Comparison of ENCODE assay signal across 18 cellular contexts in genomic region chr20:23644159-23644558, GRCh38. TPM values are rescaled to one million over a fixed set of nuclear protein-coding genes. Genes with fewer than 3 reads are reported as not detected.
DNase-seq lines count a peak whose midpoint lies in the region; ATAC-seq, FAIRE-seq and TF ChIP-seq lines count a peak whose summit lies in the region.
"Had no signal": no experiment of that assay in that cellular context is flagged by ENCODE, and none has a peak within 500 bp of the region (broad histone marks: within the 10 kb centered on the region; RNA-seq: fewer than 3 reads in every experiment).

No MANE protein-coding gene starts in this region.

- 100% methylated on average over 7 of the region's 7 CpGs for WGBS in GM12878 (ENCODE audit: insufficient coverage, insufficient replicate concordance, low lambda C conversion rate, missing lambda C conversion rate)

- intact Hi-C loops in GM12878 (cut with micrococcal nuclease; ENCODE audit: unreplicated experiment): no loop called here
- intact Hi-C loops in endothelial cell of umbilical vein (cut with micrococcal nuclease): no loop called here

- H3K4me2 ChIP-seq in BLaER1: peak overlapping the region; percentile 71
- H3K4me2 ChIP-seq in GM12878 (ENCODE audit: control insufficient read depth, insufficient read depth): 0 out of 2 replicates have a peak overlapping the region, but pooled peaks have one; percentile 5
- no peak overlapping the region for H3K4me2 ChIP-seq in endothelial cell of umbilical vein (ENCODE audit: insufficient read depth, low read length)

- H3K79me2 ChIP-seq in GM12878 (ENCODE audit: control insufficient read depth, insufficient read depth, low read length) (no peaks in the 10 kb centered on the region), endothelial cell of umbilical vein (ENCODE audit: control insufficient read depth, insufficient read depth, low read length) (no peaks in the 10 kb centered on the region)

- peaks cover 66% of the 10 kb centered on the region for H3K4me1 ChIP-seq in BLaER1
- H3K4me1 ChIP-seq in GM12878 (ENCODE audit: control insufficient read depth, insufficient read depth, low read length): peaks cover 44% of the 10 kb centered on the region
- H3K4me1 ChIP-seq in endothelial cell of umbilical vein (ENCODE audit: control insufficient read depth, extremely low read depth, insufficient read depth, low read length): peaks cover 16% of the 10 kb centered on the region

- H3K36me3 ChIP-seq in BLaER1 (no peaks in the 10 kb centered on the region), GM12878 (ENCODE audit: control insufficient read depth in 2 of 2, insufficient read depth in 2 of 2, low read length in 1 of 2) (no peaks in the 10 kb centered on the region), endothelial cell of umbilical vein (ENCODE audit: control insufficient read depth in 2 of 2, extremely low read depth in 1 of 2, insufficient read depth in 2 of 2, low read length in 2 of 2) (no peaks in the 10 kb centered on the region)

- no peak for TF ChIP-seq CTCF in GM12878 (IDR thresholded peaks at IDR 0.05 in 2 of 3, conservative IDR thresholded peaks at IDR 0.05 in 1 of 3; ENCODE audit: control insufficient read depth in 2 of 3, extremely low read depth in 1 of 3, insufficient read depth in 1 of 3, low read depth in 3 of 3, low read length in 3 of 3)
- no peak for TF ChIP-seq CTCF in endothelial cell of umbilical vein (IDR thresholded peaks at IDR 0.05; ENCODE audit: extremely low read depth in 1 of 2, insufficient read depth in 1 of 2, low read depth in 1 of 2, low read length in 2 of 2)

- H2AFZ ChIP-seq in GM12878 (ENCODE audit: control insufficient read depth, low read depth, low read length) (no peak overlapping the region), endothelial cell of umbilical vein (ENCODE audit: low read depth, low read length) (no peak overlapping the region)

- no peak overlapping the region for H3K27ac ChIP-seq in BLaER1
- no peak overlapping the region for H3K27ac ChIP-seq in GM12878 (ENCODE audit: control insufficient read depth, insufficient read depth)
- no peak overlapping the region for H3K27ac ChIP-seq in endothelial cell of umbilical vein (ENCODE audit: insufficient read depth, low read depth, low read length)

- DNase-seq in GM12891 (ENCODE audit: insufficient read length, low spot score) (no peak), GM12878 (ENCODE audit: low read depth, low spot score) (no peak), endothelial cell of umbilical vein (ENCODE audit: low read depth, low spot score) (no peak), iPS-NIHi7 (ENCODE audit: extremely low spot score) (no peak), NCI-H1930 (lab: John Stamatoyannopoulos, UW) (no peak), NOMO-1 treated with dmso at 0.1 percent for 144 hours (lab: John Stamatoyannopoulos, UW; ENCODE audit: unreplicated experiment) (no peak)
- DNase-seq: Calu3; CD4-positive, alpha-beta T cell; DMS 273 treated with DMSO at 0.1 percent for 48 hours; IMR-90; KG1 had no signal

- no peaks in the 10 kb centered on the region for H3K9me3 ChIP-seq in BLaER1
- no peaks in the 10 kb centered on the region; the same call in 1 of the 3 replicates for H3K9me3 ChIP-seq in GM12878 (replicated peaks; ENCODE audit: control insufficient read depth, insufficient read depth, low read length)
- no peaks in the 10 kb centered on the region for H3K9me3 ChIP-seq in endothelial cell of umbilical vein (replicated peaks; ENCODE audit: control insufficient read depth, insufficient read depth, low read length)

- ATAC-seq in GM12878: peak; percentile 32
- ATAC-seq: HCT116 had no signal

- no peaks in the 10 kb centered on the region for H3K9me1 ChIP-seq in endothelial cell of umbilical vein (replicated peaks; ENCODE audit: control insufficient read depth, extremely low read depth, insufficient read depth, low read length)

- H3K9ac ChIP-seq in BLaER1 (no peak overlapping the region), GM12878 (ENCODE audit: control insufficient read depth, insufficient read depth, low read length) (no peak overlapping the region), endothelial cell of umbilical vein (replicated peaks; ENCODE audit: extremely low read depth, insufficient read depth, low read length) (no peak overlapping the region)

- BruUV-seq in GM12878 (replicated peaks; lab: Mats Ljungman, UMichigan) (no TSS peak), endothelial cell of umbilical vein (replicated peaks; lab: Mats Ljungman, UMichigan) (no TSS peak)

- in situ Hi-C loops in GM12878 (cut with MboI): no loop called here

- CTCF ChIA-PET in GM12878 (lab: Yijun Ruan, JAX): no interaction called here
- CTCF ChIA-PET in endothelial cell of umbilical vein (lab: Charles Lee): no interaction called here

- H4K20me1 ChIP-seq in BLaER1: no peaks in the 10 kb centered on the region
- H4K20me1 ChIP-seq in GM12878 (ENCODE audit: control insufficient read depth, insufficient read depth): no peaks in the 10 kb centered on the region
- H4K20me1 ChIP-seq in endothelial cell of umbilical vein (replicated peaks; ENCODE audit: control insufficient read depth, extremely low read depth, insufficient read depth, low read length): no peaks in the 10 kb centered on the region

- TF ChIP-seq EP300 in GM12878 (IDR thresholded peaks at IDR 0.05; ENCODE audit: borderline replicate concordance in 1 of 2, control insufficient read depth in 1 of 2, low read depth in 2 of 2, low read length in 2 of 2): no peak

- H3K4me3 ChIP-seq in BLaER1 (no peak overlapping the region), GM12878 (no peak overlapping the region), endothelial cell of umbilical vein (replicated peaks in 1 of 3; ENCODE audit: insufficient read depth in 1 of 3, low read depth in 1 of 3, low read length in 3 of 3) (no peak overlapping the region)

- POLR2A ChIA-PET in GM12878 (lab: Charles Lee) (no interaction called here), endothelial cell of umbilical vein (lab: Charles Lee) (no interaction called here)

- TF ChIP-seq RAD21 in GM12878 (IDR thresholded peaks at IDR 0.05; ENCODE audit: insufficient read depth, low read depth, low read length): no peak

- RAD21 ChIA-PET in GM12878 (lab: Charles Lee; ENCODE audit: unreplicated experiment): no interaction called here

- dilution Hi-C loops in endothelial cell of umbilical vein (cut with MboI; ENCODE audit: extremely low pct_ligation_motif_present, low sequenced_read_pairs): no loop called here

- no peaks in the 10 kb centered on the region for H3K27me3 ChIP-seq in BLaER1
- no peaks in the 10 kb centered on the region for H3K27me3 ChIP-seq in GM12878 (replicated peaks in 1 of 2; ENCODE audit: control insufficient read depth in 2 of 2, insufficient read depth in 2 of 2, low read length in 1 of 2)
- no peaks in the 10 kb centered on the region for H3K27me3 ChIP-seq in endothelial cell of umbilical vein (ENCODE audit: control insufficient read depth in 2 of 2, insufficient read depth in 2 of 2, low read length in 2 of 2)

- FAIRE-seq in GM12891 (lab: Jason Lieb, UNC) (peak; percentile 89), GM12878 (lab: Jason Lieb, UNC) (no peak), endothelial cell of umbilical vein (lab: Jason Lieb, UNC) (peak; percentile 15)
- FAIRE-seq: A204.1 had no signal

- SMC1A ChIA-PET in GM12878 (lab: Charles Lee; ENCODE audit: uncharacterized antibody, unreplicated experiment): interaction anchor here (1.0 kb wide), 1 partner anchor 203 kb away, joined by 3 read pairs; no protein-coding TSS in a partner anchor

- TF ChIP-seq POLR2A in GM12891 (IDR thresholded peaks at IDR 0.05; ENCODE audit: low read depth, low read length): no peak
- no peak for TF ChIP-seq POLR2A in GM12878 (IDR thresholded peaks at IDR 0.05; ENCODE audit: low read depth, low read length)
- no peak for TF ChIP-seq POLR2A in endothelial cell of umbilical vein (IDR thresholded peaks at IDR 0.05; ENCODE audit: low read depth, low read length)

RNA-seq across cellular contexts. Expression of gene CST3, which starts 6.4 kb away (rescaled TPM):
- polyA plus RNA-seq in GM12891 (2012; ENCODE audit: low read depth, missing spikeins): 27.7 TPM
- total RNA-seq in GM12878 (2013; cell fraction: nucleolus; rRNA removed): 8.0 and 8.9 TPM in 2 replicates
- 54.0 and 74.3 TPM in 2 replicates for total RNA-seq in GM12878 (2014; rRNA removed)
- 35.1 and 35.5 TPM in 2 replicates for total RNA-seq in GM12878 (2014; rRNA removed; fragmentation: Illumina TruSeq; extraction: Trizol)
- total RNA-seq in GM12878 (2021): 114 and 115 TPM in 2 replicates
- polyA plus RNA-seq in GM12878 (2011; ENCODE audit: low read depth): 12.4 TPM
- polyA plus RNA-seq in GM12878 (2011; rRNA removed): 8.5 and 20.4 TPM in 2 replicates
- 37.8 and 46.4 TPM in 2 replicates for polyA plus RNA-seq in GM12878 (2011; cell fraction: cytosol; rRNA removed)
- 14.0 and 16.1 TPM in 2 replicates for polyA plus RNA-seq in GM12878 (2011; cell fraction: nucleus; rRNA removed)
- polyA plus RNA-seq in GM12878 (2012): 22.5 and 28.0 TPM in 2 replicates
- polyA plus RNA-seq in GM12878 (2014; fragmentation: Illumina TruSeq; extraction: Trizol): 18.6 and 41.3 TPM in 2 replicates
- polyA plus RNA-seq in GM12878 (2014; fragmentation: Nextera tagmentation; extraction: Ambion mirVana): 10 to 100 TPM; 11.8 to 22.2 TPM
- polyA plus RNA-seq in GM12878 (2014; rRNA removed): 112 and 116 TPM in 2 replicates
- 100 to 1,000 TPM; 122 to 127 TPM for polyA plus RNA-seq in GM12878 (2016; fragmentation: Nextera tagmentation; extraction: Ambion mirVana)
- 11.7 and 21.1 TPM in 2 replicates for polyA minus RNA-seq in GM12878 (2011; rRNA and poly(A)+ RNA removed)
- 18.3 TPM in 2 replicates for polyA minus RNA-seq in GM12878 (2011; cell fraction: cytosol; rRNA and poly(A)+ RNA removed)
- polyA minus RNA-seq in GM12878 (2011; cell fraction: nucleus; rRNA and poly(A)+ RNA removed): 3.8 and 4.5 TPM in 2 replicates
- total RNA-seq in endothelial cell of umbilical vein: 251 and 260 TPM in 2 replicates
- polyA plus RNA-seq in endothelial cell of umbilical vein: 479 and 691 TPM in 2 replicates
- 303 and 351 TPM in 2 replicates for polyA plus RNA-seq in endothelial cell of umbilical vein (2011; cell fraction: cytosol; rRNA removed)
- 62.3 and 71.1 TPM in 2 replicates for polyA plus RNA-seq in endothelial cell of umbilical vein (2011; cell fraction: nucleus; rRNA removed)
- 369 and 422 TPM in 2 replicates for polyA plus RNA-seq in endothelial cell of umbilical vein (2012)
- 163 and 182 TPM in 2 replicates for polyA minus RNA-seq in endothelial cell of umbilical vein
- polyA minus RNA-seq in endothelial cell of umbilical vein (2011; cell fraction: cytosol; rRNA and poly(A)+ RNA removed): 58.4 TPM
- 21.5 and 29.1 TPM in 2 replicates for polyA minus RNA-seq in endothelial cell of umbilical vein (2011; cell fraction: nucleus; rRNA and poly(A)+ RNA removed)

RNA-seq across cellular contexts. Expression of gene CST9, which starts 38.4 kb away (rescaled TPM):
- not detected for polyA plus RNA-seq in GM12891 (2012; ENCODE audit: low read depth, missing spikeins)
- not detected in 2 replicates for total RNA-seq in GM12878 (2013; cell fraction: nucleolus; rRNA removed)
- total RNA-seq in GM12878 (2014; rRNA removed): not detected in 2 replicates
- not detected in 2 replicates for total RNA-seq in GM12878 (2014; rRNA removed; fragmentation: Illumina TruSeq; extraction: Trizol)
- not detected in 2 replicates for total RNA-seq in GM12878 (2021)
- not detected for polyA plus RNA-seq in GM12878 (2011; ENCODE audit: low read depth)
- not detected in 2 replicates for polyA plus RNA-seq in GM12878 (2011; rRNA removed)
- not detected in 2 replicates for polyA plus RNA-seq in GM12878 (2011; cell fraction: cytosol; rRNA removed)
- not detected in 2 replicates for polyA plus RNA-seq in GM12878 (2011; cell fraction: nucleus; rRNA removed)
- not detected in 2 replicates for polyA plus RNA-seq in GM12878 (2012)
- not detected in 2 replicates for polyA plus RNA-seq in GM12878 (2014; fragmentation: Illumina TruSeq; extraction: Trizol)
- polyA plus RNA-seq in GM12878 (2014; fragmentation: Nextera tagmentation; extraction: Ambion mirVana): not detected
- not detected in 2 replicates for polyA plus RNA-seq in GM12878 (2014; rRNA removed)
- not detected for polyA plus RNA-seq in GM12878 (2016; fragmentation: Nextera tagmentation; extraction: Ambion mirVana)
- not detected in 2 replicates for polyA minus RNA-seq in GM12878 (2011; rRNA and poly(A)+ RNA removed)
- not detected in 2 replicates for polyA minus RNA-seq in GM12878 (2011; cell fraction: cytosol; rRNA and poly(A)+ RNA removed)
- not detected in 2 replicates for polyA minus RNA-seq in GM12878 (2011; cell fraction: nucleus; rRNA and poly(A)+ RNA removed)
- not detected in 2 replicates for total RNA-seq in endothelial cell of umbilical vein
- not detected in 2 replicates for polyA plus RNA-seq in endothelial cell of umbilical vein
- not detected in 2 replicates for polyA plus RNA-seq in endothelial cell of umbilical vein (2011; cell fraction: cytosol; rRNA removed)
- not detected in 2 replicates for polyA plus RNA-seq in endothelial cell of umbilical vein (2011; cell fraction: nucleus; rRNA removed)
- not detected in 2 replicates for polyA plus RNA-seq in endothelial cell of umbilical vein (2012)
- polyA minus RNA-seq in endothelial cell of umbilical vein: not detected in 2 replicates
- polyA minus RNA-seq in endothelial cell of umbilical vein (2011; cell fraction: cytosol; rRNA and poly(A)+ RNA removed): not detected
- polyA minus RNA-seq in endothelial cell of umbilical vein (2011; cell fraction: nucleus; rRNA and poly(A)+ RNA removed): not detected in 2 replicates
- total RNA-seq: Calu3; CD4-positive, alpha-beta T cell; Daoy; H4; IMR-90 had no signal
- polyA plus RNA-seq: AG04450, BJ, IMR-90 had no signal

RNA-seq across cellular contexts. Expression of gene CST4, which starts 44.7 kb away (rescaled TPM):
- not detected for polyA plus RNA-seq in GM12891 (2012; ENCODE audit: low read depth, missing spikeins)
- total RNA-seq in GM12878 (2013; cell fraction: nucleolus; rRNA removed): not detected in 2 replicates
- total RNA-seq in GM12878 (2014; rRNA removed) (not detected in 2 replicates), GM12878 (2014; rRNA removed; fragmentation: Illumina TruSeq; extraction: Trizol) (not detected in 2 replicates), GM12878 (2021) (not detected in 2 replicates), endothelial cell of umbilical vein (not detected in 2 replicates)
- polyA plus RNA-seq in GM12878 (2011; ENCODE audit: low read depth): not detected
- polyA plus RNA-seq in GM12878 (2011; rRNA removed) (not detected in 2 replicates), GM12878 (2014; fragmentation: Illumina TruSeq; extraction: Trizol) (not detected in 2 replicates), GM12878 (2014; fragmentation: Nextera tagmentation; extraction: Ambion mirVana) (not detected), GM12878 (2014; rRNA removed) (not detected in 2 replicates), GM12878 (2016; fragmentation: Nextera tagmentation; extraction: Ambion mirVana) (not detected), endothelial cell of umbilical vein (not detected in 2 replicates)
- polyA plus RNA-seq in GM12878 (2011; cell fraction: cytosol; rRNA removed): not detected in 2 replicates
- polyA plus RNA-seq in GM12878 (2011; cell fraction: nucleus; rRNA removed): not detected in 2 replicates
- polyA plus RNA-seq in GM12878 (2012): not detected in 2 replicates
- not detected in 2 replicates for polyA minus RNA-seq in GM12878 (2011; rRNA and poly(A)+ RNA removed)
- polyA minus RNA-seq in GM12878 (2011; cell fraction: cytosol; rRNA and poly(A)+ RNA removed): not detected in 2 replicates
- polyA minus RNA-seq in GM12878 (2011; cell fraction: nucleus; rRNA and poly(A)+ RNA removed): not detected in 2 replicates
- polyA plus RNA-seq in endothelial cell of umbilical vein (2011; cell fraction: cytosol; rRNA removed): not detected in 2 replicates
- polyA plus RNA-seq in endothelial cell of umbilical vein (2011; cell fraction: nucleus; rRNA removed): not detected in 2 replicates
- 0.43 and 0.61 TPM in 2 replicates for polyA plus RNA-seq in endothelial cell of umbilical vein (2012)
- not detected in 2 replicates for polyA minus RNA-seq in endothelial cell of umbilical vein
- polyA minus RNA-seq in endothelial cell of umbilical vein (2011; cell fraction: cytosol; rRNA and poly(A)+ RNA removed): not detected
- not detected in 2 replicates for polyA minus RNA-seq in endothelial cell of umbilical vein (2011; cell fraction: nucleus; rRNA and poly(A)+ RNA removed)
- total RNA-seq: Calu3; CD4-positive, alpha-beta T cell; Daoy; H4; IMR-90 had no signal
- polyA plus RNA-seq: AG04450, BJ, IMR-90 had no signal
